ENCODE assay signal across 12 cellular contexts in genomic region chr3:122629763-122630162, GRCh38. TPM values are rescaled to one million over a fixed set of nuclear protein-coding genes. Genes with fewer than 3 reads are reported as not detected.
"Had no signal": no experiment of that assay in that cellular context is flagged by ENCODE, and none has a peak within 500 bp of the region (broad histone marks: within the 10 kb centered on the region; RNA-seq: fewer than 3 reads in every experiment).

No MANE protein-coding gene starts in this region.

- H3K27ac Mint-ChIP-seq: GM23338, H9, HFFc6 had no signal

- H3K4me1 Mint-ChIP-seq: H9 had no signal

- H3K9ac ChIP-seq: GM23248 had no signal

- H3K4me3 Mint-ChIP-seq: GM23338, H9, HFFc6 had no signal

- H3K27ac ChIP-seq: GM23248 had no signal

- H3K9me3 ChIP-seq: HAP-1 had no signal

- H3K36me3 ChIP-seq: HAP-1 had no signal

- H2AFZ ChIP-seq: GM23248, GM23338 had no signal

- DNase-seq: GM23248, GOT3, H7, H9, HCEC 1CT, HFFc6 had no signal

- H3K9me3 Mint-ChIP-seq: HFFc6 had no signal

- ATAC-seq: GM23338, HCT116 had no signal

- H3K4me2 ChIP-seq: GM23338 had no signal

- FAIRE-seq: H1, H54 had no signal

- H3K4me3 ChIP-seq: GM23248, GM23338, HAP-1 had no signal

RNA-seq across cellular contexts. Expression of gene PARP15, which starts 52.3 kb away (rescaled TPM):
- total RNA-seq: H4, H7, HFFc6 had no signal
